1 cellular context compared by ENCODE assay signal in genomic region chr6:27893836-27894807, GRCh38.
TF ChIP-seq lines count a peak whose summit lies in the region.

No MANE protein-coding gene starts in this region.

TF ChIP-seq in K562, 482 proteins besides CTCF, POLR2A, EP300 and RAD21 (continued from another document):
- TF ChIP-seq ELK3 (CRISPR knock-in tag; IDR thresholded peaks at IDR 0.05) (peak; percentile 14; the same call in 1 of the 2 replicates), POLR2H (tag; IDR thresholded peaks at IDR 0.05; ENCODE audit: low read depth) (no peak), MNT (conservative IDR thresholded peaks at IDR 0.05) (peak; percentile 33 to 82), THAP12 (CRISPR knock-in tag; IDR thresholded peaks at IDR 0.05) (no peak), KLF6 (CRISPR knock-in tag; IDR thresholded peaks at IDR 0.05; ENCODE audit: borderline replicate concordance) (peak; percentile 8; the same call in 1 of the 2 replicates), KLF10 (CRISPR knock-in tag; IDR thresholded peaks at IDR 0.05) (no peak), RBM14 (IDR thresholded peaks at IDR 0.05; ENCODE audit: borderline replicate concordance, insufficient read depth, low read depth, low read length) (no peak), LARP7 (IDR thresholded peaks at IDR 0.05) (peak; percentile 22), TAF9B (IDR thresholded peaks at IDR 0.05; ENCODE audit: partially characterized antibody) (peak; percentile 64), SMARCA5 (IDR thresholded peaks at IDR 0.05) (no peak), SAFB (IDR thresholded peaks at IDR 0.05; ENCODE audit: borderline replicate concordance, low read depth, low read length) (no peak), NFRKB (IDR thresholded peaks at IDR 0.05; ENCODE audit: low read depth) (peak; percentile 80), SMAD4 (CRISPR knock-in tag; conservative IDR thresholded peaks at IDR 0.05) (peak; percentile 26), ZNF778 (CRISPR knock-in tag; IDR thresholded peaks at IDR 0.05) (no peak), SRSF1 (IDR thresholded peaks at IDR 0.05; ENCODE audit: low read depth, low read length) (no peak), GTF2F1 (IDR thresholded peaks at IDR 0.05; ENCODE audit: low read depth, low read length) (no peak), ZNF12 (CRISPR knock-in tag; IDR thresholded peaks at IDR 0.05) (0 out of 2 replicates have a peak, but pooled peaks have one; percentile 4), ZNF23 (CRISPR knock-in tag; IDR thresholded peaks at IDR 0.05) (peak; percentile 11; the same call in 1 of the 2 replicates), TARDBP (IDR thresholded peaks at IDR 0.05) (no peak), ETV1 (tag; conservative IDR thresholded peaks at IDR 0.05; ENCODE audit: low read depth) (peak; percentile 73), CBFA2T3 (IDR thresholded peaks at IDR 0.05) (no peak), CEBPZ (IDR thresholded peaks at IDR 0.05; ENCODE audit: borderline replicate concordance, low read depth, low read length) (no peak), HNRNPH1 (optimal IDR thresholded peaks at IDR 0.05; ENCODE audit: low read depth, low read length) (no peak)
